1 cellular context compared by ENCODE assay signal in genomic region chr2:74198461-74199274, GRCh38.
TF ChIP-seq lines count a peak whose summit lies in the region.

MTHFD2 (plus strand) TSS chr2:74198615; CDS start chr2:74198642, 27 bp downstream.

TF ChIP-seq in HEK293, 187 proteins besides CTCF, POLR2A, EP300 and RAD21 (continued from another document and continues in another):
- TF ChIP-seq BCL6B (tag by site-specific recombination; IDR thresholded peaks at IDR 0.05) (no peak), ZBTB20 (tag by site-specific recombination; IDR thresholded peaks at IDR 0.05) (peak; percentile 55; the same call in 1 of the 2 replicates), GLIS2 (tag by site-specific recombination; IDR thresholded peaks at IDR 0.05) (0 out of 2 replicates have a peak, but pooled peaks have one; percentile 34), ZNF16 (tag by site-specific recombination; IDR thresholded peaks at IDR 0.05; ENCODE audit: low read depth) (no peak), SP3 (tag by site-specific recombination; IDR thresholded peaks at IDR 0.05) (peak; percentile 58), MZF1 (tag by site-specific recombination; IDR thresholded peaks at IDR 0.05; ENCODE audit: borderline replicate concordance) (no peak), KLF9 (tag by site-specific recombination; IDR thresholded peaks at IDR 0.05; ENCODE audit: low read depth) (peak; percentile 76), ZNF350 (tag by site-specific recombination; IDR thresholded peaks at IDR 0.05) (no peak), ZNF416 (tag by site-specific recombination; IDR thresholded peaks at IDR 0.05) (no peak), ZBTB6 (tag by site-specific recombination; IDR thresholded peaks at IDR 0.05) (no peak), ELK4 (IDR thresholded peaks at IDR 0.05; ENCODE audit: borderline replicate concordance, low read depth, low read length) (no peak), ZNF423 (tag by site-specific recombination; IDR thresholded peaks at IDR 0.05) (peak; percentile 32; the same call in 1 of the 2 replicates), GLI4 (tag by site-specific recombination; IDR thresholded peaks at IDR 0.05) (0 out of 2 replicates have a peak, but pooled peaks have one; percentile 12), ZNF692 (tag by site-specific recombination; IDR thresholded peaks at IDR 0.05) (peak; percentile 68), ZFP3 (tag by site-specific recombination; IDR thresholded peaks at IDR 0.05; ENCODE audit: low read depth) (no peak), SALL2 (tag by site-specific recombination; IDR thresholded peaks at IDR 0.05; ENCODE audit: borderline replicate concordance) (peak; percentile 32; the same call in 1 of the 2 replicates), ZNF223 (tag by site-specific recombination; IDR thresholded peaks at IDR 0.05) (0 out of 2 replicates have a peak, but pooled peaks have one; percentile 27), ZNF843 (tag by site-specific recombination; IDR thresholded peaks at IDR 0.05) (peak; percentile 56), ZNF132 (tag by site-specific recombination; IDR thresholded peaks at IDR 0.05; ENCODE audit: borderline replicate concordance) (no peak), ZNF571 (tag by site-specific recombination; IDR thresholded peaks at IDR 0.05) (no peak), ZNF521 (tag by site-specific recombination; IDR thresholded peaks at IDR 0.05) (no peak), ZNF174 (tag by site-specific recombination; IDR thresholded peaks at IDR 0.05) (no peak), ZNF645 (tag by site-specific recombination; IDR thresholded peaks at IDR 0.05) (0 out of 2 replicates have a peak, but pooled peaks have one; percentile 44), ZNF629 (tag by site-specific recombination; IDR thresholded peaks at IDR 0.05) (no peak), YY1 (tag by site-specific recombination; IDR thresholded peaks at IDR 0.05) (peak; percentile 74), ZNF148 (tag by site-specific recombination; IDR thresholded peaks at IDR 0.05; ENCODE audit: borderline replicate concordance) (no peak), ZBTB44 (tag by site-specific recombination; IDR thresholded peaks at IDR 0.05) (0 out of 2 replicates have a peak, but pooled peaks have one; percentile 22), ZBTB10 (tag by site-specific recombination; IDR thresholded peaks at IDR 0.05) (peak; percentile 32; the same call in 1 of the 2 replicates), ZFP69B (tag by site-specific recombination; IDR thresholded peaks at IDR 0.05) (peak; percentile 28; the same call in 1 of the 2 replicates), ZNF214 (tag by site-specific recombination; IDR thresholded peaks at IDR 0.05; ENCODE audit: borderline replicate concordance) (no peak), ZNF155 (tag by site-specific recombination; IDR thresholded peaks at IDR 0.05) (no peak), ZNF596 (tag by site-specific recombination; IDR thresholded peaks at IDR 0.05) (no peak), ZNF184 (tag by site-specific recombination; IDR thresholded peaks at IDR 0.05) (no peak), ZSCAN30 (tag by site-specific recombination; IDR thresholded peaks at IDR 0.05) (peak; percentile 71), ZNF221 (tag by site-specific recombination; IDR thresholded peaks at IDR 0.05; ENCODE audit: borderline replicate concordance) (no peak), ZNF133 (tag by site-specific recombination; IDR thresholded peaks at IDR 0.05) (no peak), HOXA7 (CRISPR knock-in tag; IDR thresholded peaks at IDR 0.05; ENCODE audit: borderline replicate concordance) (no peak), EGR2 (tag by site-specific recombination; IDR thresholded peaks at IDR 0.05; ENCODE audit: low read depth) (no peak), ZNF37A (tag by site-specific recombination; IDR thresholded peaks at IDR 0.05) (no peak), ZNF513 (tag by site-specific recombination; IDR thresholded peaks at IDR 0.05) (no peak; the same call in 1 of the 2 replicates), ZNF639 (tag by site-specific recombination; IDR thresholded peaks at IDR 0.05) (no peak), MEIS1 (CRISPR knock-in tag; IDR thresholded peaks at IDR 0.05; ENCODE audit: borderline replicate concordance) (no peak), TRIM28 (IDR thresholded peaks at IDR 0.05; ENCODE audit: borderline replicate concordance, low read length) (no peak), ZNF776 (tag by site-specific recombination; IDR thresholded peaks at IDR 0.05; ENCODE audit: borderline replicate concordance) (no peak), ZNF366 (tag by site-specific recombination; conservative IDR thresholded peaks at IDR 0.05) (no peak), ZNF707 (tag by site-specific recombination; IDR thresholded peaks at IDR 0.05) (no peak), ZNF777 (tag by site-specific recombination; IDR thresholded peaks at IDR 0.05; ENCODE audit: borderline replicate concordance) (peak; percentile 67; the same call in 1 of the 2 replicates)
